Comparison of ENCODE assay signal across 10 cellular contexts in the genomic region with DNA sequence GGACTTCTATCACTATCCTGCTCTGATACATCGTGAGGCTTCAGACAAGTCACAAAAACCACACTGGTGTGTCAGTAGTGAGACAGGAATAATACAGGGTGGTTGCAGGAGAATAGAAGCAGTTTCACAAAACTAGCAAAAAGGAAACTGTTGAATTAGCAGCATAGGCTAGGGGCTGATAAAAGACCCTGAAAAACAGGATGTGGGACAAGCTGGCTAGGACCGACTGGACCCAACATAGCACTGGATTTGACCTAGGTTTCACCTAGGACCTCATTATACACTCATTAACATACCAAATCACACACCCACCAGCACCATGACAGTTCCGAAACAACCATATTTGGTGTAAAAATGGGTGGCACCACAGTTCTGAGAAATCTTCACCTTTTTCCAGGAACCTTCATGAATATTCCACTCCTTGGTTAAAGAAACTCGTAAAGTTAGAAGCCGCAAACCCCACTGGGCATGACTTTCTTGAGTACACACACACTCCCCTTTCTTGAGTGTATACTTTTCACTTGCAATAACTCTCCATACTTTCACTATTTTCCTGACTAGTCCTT.
A peak's percentile ranks its signal among the peaks of the same experiment; 100 is the strongest.
DNase-seq lines count a peak whose midpoint lies in the region; ATAC-seq lines count a peak whose summit lies in the region.
"Had no signal": no experiment of that assay in that cellular context is flagged by ENCODE, and none has a peak within 500 bp of the region (broad histone marks: within the 10 kb centered on the region; RNA-seq: fewer than 3 reads in every experiment).

No MANE protein-coding gene starts in this region.

- peak in 2 of 3 experiments; percentile 6 to 7 for DNase-seq in activated CD8-positive, alpha-beta memory T cell treated with anti-CD3 and anti-CD28 coated beads for 48 hours (ENCODE audit: low read depth in 2 of 3, low spot score in 2 of 3)
- no peak for DNase-seq in activated CD8-positive, alpha-beta memory T cell treated with anti-CD3 and anti-CD28 coated beads, Interleukin-2, amount 50 U/mL, for 4 hours
- peak; percentile 27 for DNase-seq in stimulated activated naive CD8-positive, alpha-beta T cell treated with anti-CD3 and anti-CD28 coated beads, Interleukin-15, Interleukin-2, amounts not matched to agents 100 U/mL and 50 U/mL, for 24 hours
- DNase-seq in NCI-H2227 (lab: John Stamatoyannopoulos, UW; ENCODE audit: unreplicated experiment): no peak
- no peak for DNase-seq in amygdala (lab: John Stamatoyannopoulos, UW)

- ATAC-seq in HG03442 (IDR thresholded peaks at IDR 0.05; ENCODE audit: unreplicated experiment): peak; percentile 63
- ATAC-seq in activated T-helper 17 cell treated with anti-CD3 and anti-CD28 coated beads, Interleukin-2, amount 50 U/mL, for 72 hours (replicated peaks): peak; percentile 93
- peak; percentile 82 for ATAC-seq in stimulated activated naive CD8-positive, alpha-beta T cell treated with anti-CD3 and anti-CD28 coated beads, Interleukin-15, Interleukin-2, amounts not matched to agents 100 U/mL and 50 U/mL, for 24 hours
- ATAC-seq in GM19467 (IDR thresholded peaks at IDR 0.05; ENCODE audit: unreplicated experiment): no peak
- ATAC-seq: A549, HepG2 had no signal

- H3K4me1 Mint-ChIP-seq in activated T-helper 17 cell treated with anti-CD3 and anti-CD28 coated beads, Interleukin-2, amount 50 U/mL, for 72 hours: peaks cover 34% of the 10 kb centered on the region

- peaks cover 7% of the 10 kb centered on the region for H3K36me3 Mint-ChIP-seq in activated T-helper 17 cell treated with anti-CD3 and anti-CD28 coated beads, Interleukin-2, amount 50 U/mL, for 72 hours (ENCODE audit: low read depth)

- no peaks in the 10 kb centered on the region for H3K27me3 Mint-ChIP-seq in activated T-helper 17 cell treated with anti-CD3 and anti-CD28 coated beads, Interleukin-2, amount 50 U/mL, for 72 hours

- H3K9me3 Mint-ChIP-seq in activated T-helper 17 cell treated with anti-CD3 and anti-CD28 coated beads, Interleukin-2, amount 50 U/mL, for 72 hours: no peaks in the 10 kb centered on the region

- peak overlapping the region; percentile 47 for H3K4me3 Mint-ChIP-seq in activated T-helper 17 cell treated with anti-CD3 and anti-CD28 coated beads, Interleukin-2, amount 50 U/mL, for 72 hours

- peak overlapping the region; percentile 90 for H3K27ac Mint-ChIP-seq in activated T-helper 17 cell treated with anti-CD3 and anti-CD28 coated beads, Interleukin-2, amount 50 U/mL, for 72 hours

Comparison
In these comparisons a context has a peak if more than half of its experiments do, and no peak if none do; other contexts are left out.
1. DNase-seq: peak in activated CD8-positive, alpha-beta memory T cell treated with anti-CD3 and anti-CD28 coated beads for 48 hours (2 of 3) and stimulated activated naive CD8-positive, alpha-beta T cell treated with anti-CD3 and anti-CD28 coated beads, Interleukin-15, Interleukin-2, amounts not matched to agents 100 U/mL and 50 U/mL, for 24 hours (single experiment); none in activated CD8-positive, alpha-beta memory T cell treated with anti-CD3 and anti-CD28 coated beads, Interleukin-2, amount 50 U/mL, for 4 hours (single experiment), NCI-H2227 (single experiment) and amygdala (0 of 56).